ENCODE assay signal across 8 cellular contexts in genomic region chr6:28896505-28897392, GRCh38. TPM values are rescaled to one million over a fixed set of nuclear protein-coding genes. Genes with fewer than 3 reads are reported as not detected.
DNase-seq lines count a peak whose midpoint lies in the region; ATAC-seq and TF ChIP-seq lines count a peak whose summit lies in the region.

No MANE protein-coding gene starts in this region.

- peak overlapping the region; percentile 99 for H3K27ac Mint-ChIP-seq in activated CD4-positive, alpha-beta memory T cell treated with anti-CD3 and anti-CD28 coated beads, Interleukin-2, amount 10 ng/mL, durations not matched to agents 7 days and 5 days

- peak; percentile 30; the same call in 1 of the 2 replicates for TF ChIP-seq CTCF in GM12875 (IDR thresholded peaks at IDR 0.05; ENCODE audit: borderline replicate concordance, insufficient read depth, low read depth, low read length)

- H3K4me3 Mint-ChIP-seq in activated CD4-positive, alpha-beta memory T cell treated with anti-CD3 and anti-CD28 coated beads, Interleukin-2, amount 10 ng/mL, durations not matched to agents 7 days and 5 days = peak overlapping the region; percentile 89

- POLR2A ChIA-PET in activated CD4-positive, alpha-beta memory T cell treated with anti-CD3 and anti-CD28 coated beads, Interleukin-2, amount 10 ng/mL, durations not matched to agents 7 days and 5 days (lab: Charles Lee) = interaction anchor here (0.7 to 5.4 kb wide), 8 partner anchors 12 to 1767 kb away, joined by 3 to 114 read pairs (median 11); partner anchors contain the start of gene TRIM27

- H3K27me3 Mint-ChIP-seq in activated CD4-positive, alpha-beta memory T cell treated with anti-CD3 and anti-CD28 coated beads, Interleukin-2, amount 10 ng/mL, durations not matched to agents 7 days and 5 days = peaks cover 2% of the 10 kb centered on the region

- CTCF ChIA-PET in activated CD4-positive, alpha-beta memory T cell treated with anti-CD3 and anti-CD28 coated beads, Interleukin-2, amount 10 ng/mL, durations not matched to agents 7 days and 5 days (lab: Charles Lee) = interaction anchor here (0.9 to 5.7 kb wide), 11 partner anchors 11 to 119 kb away, joined by 3 to 41 read pairs (median 5); partner anchors contain the start of gene TRIM27

- H3K4me1 Mint-ChIP-seq in activated CD4-positive, alpha-beta memory T cell treated with anti-CD3 and anti-CD28 coated beads, Interleukin-2, amount 10 ng/mL, durations not matched to agents 7 days and 5 days = peaks cover 21% of the 10 kb centered on the region

- H3K9me3 Mint-ChIP-seq in activated CD4-positive, alpha-beta memory T cell treated with anti-CD3 and anti-CD28 coated beads, Interleukin-2, amount 10 ng/mL, durations not matched to agents 7 days and 5 days = no peaks in the 10 kb centered on the region

- peak; percentile 23 for ATAC-seq in HG03045 (IDR thresholded peaks at IDR 0.05; ENCODE audit: unreplicated experiment)

- H3K36me3 Mint-ChIP-seq in activated CD4-positive, alpha-beta memory T cell treated with anti-CD3 and anti-CD28 coated beads, Interleukin-2, amount 10 ng/mL, durations not matched to agents 7 days and 5 days (ENCODE audit: low read depth) = peaks cover 20% of the 10 kb centered on the region

- H3K4me3 ChIP-seq in GM12875 (ENCODE audit: low read depth, low read length) = peak overlapping the region; percentile 65

- DNase-seq in A172 (ENCODE audit: low spot score) (peak; percentile 51), NCI-H69 (lab: John Stamatoyannopoulos, UW) (peak; percentile 84), medulla oblongata (ENCODE audit: extremely low spot score) (peak; percentile 67)
- peak; percentile 62 for DNase-seq in activated CD4-positive, alpha-beta memory T cell treated with anti-CD3 and anti-CD28 coated beads, Interleukin-2, amount 10 ng/mL, durations not matched to agents 7 days and 5 days
- DNase-seq in effector CD4-positive, alpha-beta T cell = peak; percentile 41
- DNase-seq in stimulated activated CD8-positive, alpha-beta memory T cell treated with anti-CD3 and anti-CD28 coated beads, Interleukin-7, amount 100 ng/mL, for 1 hour (ENCODE audit: low read depth in 2 of 2) = peak; percentile 4 to 25

RNA-seq across cellular contexts. Expression of gene TRIM27, which starts 27.0 kb away (rescaled TPM):
- 59.1 and 66.4 TPM in 2 replicates for total RNA-seq in A172 (2014; rRNA removed; shearing (Covaris generic))
- total RNA-seq in activated CD4-positive, alpha-beta memory T cell treated with anti-CD3 and anti-CD28 coated beads, Interleukin-2, amount 10 ng/mL, durations not matched to agents 7 days and 5 days = 10 to 100 TPM; 56.8 to 58.0 TPM

Comparison
In these comparisons a context has a peak if more than half of its experiments do, and no peak if none do; other contexts are left out.
1. Peak in every context shown above with its lines: DNase-seq, ATAC-seq and H3K4me3 ChIP-seq.
2. DNase-seq: peak in every context shown above with its lines; median percentile 84 in NCI-H69; 67 in medulla oblongata; 62 in activated CD4-positive, alpha-beta memory T cell treated with anti-CD3 and anti-CD28 coated beads, Interleukin-2, amount 10 ng/mL, durations not matched to agents 7 days and 5 days; 51 in A172; 41 in effector CD4-positive, alpha-beta T cell; 14 in stimulated activated CD8-positive, alpha-beta memory T cell treated with anti-CD3 and anti-CD28 coated beads, Interleukin-7, amount 100 ng/mL, for 1 hour.